1 cellular context compared by ENCODE assay signal in genomic region chr9:114098660-114099522, GRCh38.
TF ChIP-seq lines count a peak whose summit lies in the region.

KIF12 (minus strand) TSS chr9:114099292; CDS start chr9:114099276, 16 bp downstream.

TF ChIP-seq in HepG2, 621 proteins besides CTCF, POLR2A, EP300 and RAD21 (continued from another document and continues in another):
- no peak for TF ChIP-seq SKI (IDR thresholded peaks at IDR 0.05; ENCODE audit: partially characterized antibody)
- TF ChIP-seq ZNF567 (CRISPR knock-in tag; IDR thresholded peaks at IDR 0.05; ENCODE audit: borderline replicate concordance) = no peak
- TF ChIP-seq TMF1 (CRISPR knock-in tag; IDR thresholded peaks at IDR 0.05; ENCODE audit: low read depth) = no peak
- TF ChIP-seq ZFP36L1 (CRISPR knock-in tag; IDR thresholded peaks at IDR 0.05) = no peak
- TF ChIP-seq ARID3A (IDR thresholded peaks at IDR 0.05; ENCODE audit: low read depth, low read length) = no peak
- TF ChIP-seq MIER2 (CRISPR knock-in tag; IDR thresholded peaks at IDR 0.05) = no peak
- TF ChIP-seq THAP7 (CRISPR knock-in tag; IDR thresholded peaks at IDR 0.05) = no peak
- peak; percentile 57; the same call in 1 of the 2 replicates for TF ChIP-seq ZMYM3 (CRISPR knock-in tag; IDR thresholded peaks at IDR 0.05)
- TF ChIP-seq ZBTB26 (CRISPR knock-in tag; IDR thresholded peaks at IDR 0.05; ENCODE audit: borderline replicate concordance) = peak; percentile 75; the same call in 1 of the 2 replicates
- TF ChIP-seq CREM (IDR thresholded peaks at IDR 0.05) = peak; percentile 44; the same call in 1 of the 2 replicates
- no peak for TF ChIP-seq CREM (CRISPR knock-in tag; IDR thresholded peaks at IDR 0.05)
- no peak for TF ChIP-seq BCL3 (CRISPR knock-in tag; IDR thresholded peaks at IDR 0.05)
- TF ChIP-seq PAX8 (CRISPR knock-in tag; IDR thresholded peaks at IDR 0.05; ENCODE audit: borderline replicate concordance) = no peak
- no peak for TF ChIP-seq ZBTB44 (CRISPR knock-in tag; IDR thresholded peaks at IDR 0.05)
- no peak for TF ChIP-seq SMC3 (IDR thresholded peaks at IDR 0.05; ENCODE audit: low read length)
- TF ChIP-seq STAT5B (CRISPR knock-in tag; IDR thresholded peaks at IDR 0.05) = no peak
- no peak for TF ChIP-seq ZZZ3 (CRISPR knock-in tag; IDR thresholded peaks at IDR 0.05; ENCODE audit: borderline replicate concordance)
- no peak for TF ChIP-seq SATB2 (CRISPR knock-in tag; IDR thresholded peaks at IDR 0.05)
- TF ChIP-seq BRD4 (CRISPR knock-in tag; IDR thresholded peaks at IDR 0.05) = 0 out of 2 replicates have a peak, but pooled peaks have one; percentile 32
- TF ChIP-seq FOXK1 (CRISPR knock-in tag; IDR thresholded peaks at IDR 0.05; ENCODE audit: borderline replicate concordance, low read depth) = peak; percentile 57; the same call in 1 of the 2 replicates
- no peak for TF ChIP-seq SMYD3 (CRISPR knock-in tag; IDR thresholded peaks at IDR 0.05)
- TF ChIP-seq NONO (IDR thresholded peaks at IDR 0.05) = no peak
- TF ChIP-seq NONO (CRISPR knock-in tag; conservative IDR thresholded peaks at IDR 0.05) = no peak
- TF ChIP-seq ZBTB39 (CRISPR knock-in tag; IDR thresholded peaks at IDR 0.05) = no peak
- 0 out of 2 replicates have a peak, but pooled peaks have one; percentile 42 for TF ChIP-seq SP5 (CRISPR knock-in tag; IDR thresholded peaks at IDR 0.05; ENCODE audit: borderline replicate concordance, low read depth)
- TF ChIP-seq ETV6 (CRISPR knock-in tag; conservative IDR thresholded peaks at IDR 0.05) = no peak
- no peak for TF ChIP-seq FOXP1 (IDR thresholded peaks at IDR 0.05)
- peak; percentile 82 for TF ChIP-seq FOXP1 (CRISPR knock-in tag; IDR thresholded peaks at IDR 0.05)
- TF ChIP-seq ZFP36 (IDR thresholded peaks at IDR 0.05; ENCODE audit: borderline replicate concordance, low read depth, low read length, partially characterized antibody) = no peak
- peak; percentile 52 for TF ChIP-seq ELF3 (CRISPR knock-in tag; IDR thresholded peaks at IDR 0.05)
- no peak for TF ChIP-seq ELK4 (CRISPR knock-in tag; IDR thresholded peaks at IDR 0.05; ENCODE audit: borderline replicate concordance)
- TF ChIP-seq ZNF512 (CRISPR knock-in tag; IDR thresholded peaks at IDR 0.05) = no peak
- TF ChIP-seq ZNF740 (CRISPR knock-in tag; IDR thresholded peaks at IDR 0.05) = no peak
- peak; percentile 38; the same call in 1 of the 2 replicates for TF ChIP-seq KDM2A (CRISPR knock-in tag; IDR thresholded peaks at IDR 0.05; ENCODE audit: borderline replicate concordance, low read depth)
- TF ChIP-seq HNRNPK (IDR thresholded peaks at IDR 0.05; ENCODE audit: low read depth, low read length, poor library complexity, severe bottlenecking) = no peak
- TF ChIP-seq ZNF788 (CRISPR knock-in tag; IDR thresholded peaks at IDR 0.05; ENCODE audit: borderline replicate concordance) = peak; percentile 75; the same call in 1 of the 2 replicates
- no peak for TF ChIP-seq ZNF501 (CRISPR knock-in tag; IDR thresholded peaks at IDR 0.05)
- TF ChIP-seq NR0B2 (CRISPR knock-in tag; IDR thresholded peaks at IDR 0.05) = 0 out of 2 replicates have a peak, but pooled peaks have one; percentile 49
- no peak for TF ChIP-seq SOX13 (IDR thresholded peaks at IDR 0.05)
- peak in 1 of 2 experiments; percentile 53; a peak in 2 of 4 replicates for TF ChIP-seq SOX13 (CRISPR knock-in tag; conservative IDR thresholded peaks at IDR 0.05 in 1 of 2, IDR thresholded peaks at IDR 0.05 in 1 of 2)
- no peak for TF ChIP-seq HNRNPL (IDR thresholded peaks at IDR 0.05; ENCODE audit: low read depth, low read length)
- 0 out of 4 replicates have a peak, but pooled peaks have one; percentile 14 to 21 for TF ChIP-seq HMGXB4 (CRISPR knock-in tag; IDR thresholded peaks at IDR 0.05; ENCODE audit: borderline replicate concordance in 1 of 2, low read depth in 1 of 2)
- TF ChIP-seq MYC (CRISPR knock-in tag; IDR thresholded peaks at IDR 0.05; ENCODE audit: borderline replicate concordance) = no peak
- no peak for TF ChIP-seq ZFP62 (CRISPR knock-in tag; IDR thresholded peaks at IDR 0.05)
- TF ChIP-seq SNAI1 (CRISPR knock-in tag; IDR thresholded peaks at IDR 0.05; ENCODE audit: borderline replicate concordance) = no peak
- TF ChIP-seq PRMT3 (CRISPR knock-in tag; IDR thresholded peaks at IDR 0.05; ENCODE audit: borderline replicate concordance, low read depth) = no peak
- peak; percentile 21; the same call in 1 of the 2 replicates for TF ChIP-seq DMAP1 (CRISPR knock-in tag; IDR thresholded peaks at IDR 0.05)
- no peak for TF ChIP-seq ZBTB46 (CRISPR knock-in tag; IDR thresholded peaks at IDR 0.05; ENCODE audit: borderline replicate concordance)
- TF ChIP-seq ZNF160 (CRISPR knock-in tag; IDR thresholded peaks at IDR 0.05) = 0 out of 2 replicates have a peak, but pooled peaks have one; percentile 23
- 0 out of 2 replicates have a peak, but pooled peaks have one; percentile 13 for TF ChIP-seq MEF2D (CRISPR knock-in tag; IDR thresholded peaks at IDR 0.05)
- TF ChIP-seq FOXK2 (IDR thresholded peaks at IDR 0.05) = no peak
